In genomic region chr17:81439926-81440450, GRCh38 we compare ENCODE assay signal across 18 cellular contexts. TPM values are rescaled to one million over a fixed set of nuclear protein-coding genes. Genes with fewer than 3 reads are reported as not detected.
"Had no signal": no experiment of that assay in that cellular context is flagged by ENCODE, and none has a peak within 500 bp of the region (broad histone marks: within the 10 kb centered on the region; RNA-seq: fewer than 3 reads in every experiment).

No MANE protein-coding gene starts in this region.

- H3K9me3 ChIP-seq: gastrocnemius medialis, lower lobe of right lung, ovary, sigmoid colon, testis, tibial artery had no signal

- H3K27ac Mint-ChIP-seq: effector memory CD8-positive, alpha-beta T cell; naive thymus-derived CD8-positive, alpha-beta T cell; nephron progenitor cell; stimulated activated effector memory CD8-positive, alpha-beta T cell treated with anti-CD3 and anti-CD28 coated beads, Interleukin-12 subunit alpha, Interleukin-12 subunit beta, amount 100 ng/mL, for 72 hours; type B pancreatic cell had no signal

- H3K27me3 ChIP-seq: gastrocnemius medialis, ovary, sigmoid colon, testis, tibial artery had no signal

- H3K4me1 Mint-ChIP-seq: stimulated activated effector memory CD8-positive, alpha-beta T cell treated with anti-CD3 and anti-CD28 coated beads, Interleukin-12 subunit alpha, Interleukin-12 subunit beta, amount 100 ng/mL, for 72 hours had no signal

- DNase-seq: cortex of kidney; effector memory CD8-positive, alpha-beta T cell; gastrocnemius medialis; head of caudate nucleus; left ventricle myocardium superior; lower lobe of right lung; naive thymus-derived CD8-positive, alpha-beta T cell; occipital lobe; ovary; sigmoid colon; stimulated activated CD4-positive, alpha-beta T cell treated with anti-CD3 and anti-CD28 coated beads, Interleukin-4, amount 100 ng/mL, for 24 hours; stimulated activated naive CD4-positive, alpha-beta T cell treated with Interleukin-2 at 50 U/mL for 16 hours; substantia nigra; testis; tibial artery had no signal

- H3K27ac ChIP-seq: gastrocnemius medialis, lower lobe of right lung, ovary, sigmoid colon, testis, tibial artery had no signal

- H3K9me3 Mint-ChIP-seq: effector memory CD8-positive, alpha-beta T cell; naive thymus-derived CD8-positive, alpha-beta T cell; nephron progenitor cell; stimulated activated effector memory CD8-positive, alpha-beta T cell treated with anti-CD3 and anti-CD28 coated beads, Interleukin-12 subunit alpha, Interleukin-12 subunit beta, amount 100 ng/mL, for 72 hours; type B pancreatic cell had no signal

- H3K27me3 Mint-ChIP-seq: type B pancreatic cell had no signal

- H3K4me3 ChIP-seq: gastrocnemius medialis, lower lobe of right lung, ovary, sigmoid colon, testis, tibial artery had no signal

- H3K36me3 ChIP-seq: gastrocnemius medialis, ovary had no signal

- H3K36me3 Mint-ChIP-seq: naive thymus-derived CD8-positive, alpha-beta T cell; stimulated activated effector memory CD8-positive, alpha-beta T cell treated with anti-CD3 and anti-CD28 coated beads, Interleukin-12 subunit alpha, Interleukin-12 subunit beta, amount 100 ng/mL, for 72 hours; type B pancreatic cell had no signal

- H3K4me3 Mint-ChIP-seq: effector memory CD8-positive, alpha-beta T cell; naive thymus-derived CD8-positive, alpha-beta T cell; nephron progenitor cell; stimulated activated effector memory CD8-positive, alpha-beta T cell treated with anti-CD3 and anti-CD28 coated beads, Interleukin-12 subunit alpha, Interleukin-12 subunit beta, amount 100 ng/mL, for 72 hours; type B pancreatic cell had no signal

- ATAC-seq: effector memory CD8-positive, alpha-beta T cell; gastrocnemius medialis; left ventricle myocardium superior; lower lobe of right lung; naive thymus-derived CD8-positive, alpha-beta T cell; stimulated activated effector memory CD8-positive, alpha-beta T cell treated with anti-CD3 and anti-CD28 coated beads, Interleukin-12 subunit alpha, Interleukin-12 subunit beta, amount 100 ng/mL, for 72 hours had no signal

RNA-seq across cellular contexts. Expression of gene BAHCC1, which starts 44.7 kb away (rescaled TPM):
- total RNA-seq: naive thymus-derived CD8-positive, alpha-beta T cell had no signal
- polyA plus RNA-seq: naive thymus-derived CD8-positive, alpha-beta T cell had no signal
